Comparison of ENCODE assay signal across 8 cellular contexts in the genomic region with DNA sequence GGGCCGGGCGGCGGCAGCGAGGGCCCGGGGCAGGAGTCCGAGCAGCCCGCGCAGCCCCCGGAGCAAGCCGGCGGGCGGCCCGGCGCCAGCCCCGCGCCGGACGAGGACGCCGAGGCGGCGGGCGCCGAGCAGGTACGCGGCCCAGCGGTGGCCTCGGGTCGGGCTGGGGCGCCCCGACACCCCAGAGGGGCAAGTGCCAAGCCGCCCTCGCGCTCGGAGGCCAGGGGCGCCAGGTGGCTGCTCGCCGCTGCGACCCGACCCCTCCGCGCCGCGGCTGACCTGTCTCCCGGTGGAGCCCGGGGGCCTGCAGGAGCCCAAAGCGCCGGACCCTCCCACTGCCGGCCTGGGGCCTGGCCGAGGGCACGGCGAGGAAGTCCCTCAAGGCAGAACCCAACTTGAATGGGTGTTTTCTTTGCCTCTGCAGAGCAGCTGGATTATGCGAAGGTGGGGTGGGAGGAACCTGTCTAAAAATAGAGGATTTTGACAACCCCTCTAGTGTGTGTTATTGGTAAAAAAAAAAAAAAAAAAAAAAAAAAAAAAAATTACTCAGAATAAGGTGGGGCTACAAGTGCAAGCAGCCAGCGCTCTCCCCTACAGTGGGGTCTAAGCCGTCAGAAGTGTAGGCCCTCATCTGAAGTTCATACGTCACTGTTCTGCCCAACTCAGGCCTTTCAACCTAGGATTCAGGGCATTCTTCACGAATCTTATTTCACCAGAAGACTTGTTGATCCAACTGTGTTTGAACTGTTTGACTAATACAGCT. TPM values are rescaled to one million over a fixed set of nuclear protein-coding genes. Genes with fewer than 3 reads are reported as not detected.
DNase-seq lines count a peak whose midpoint lies in the region; ATAC-seq lines count a peak whose summit lies in the region.

No MANE protein-coding gene starts in this region.

- no peaks in the 10 kb centered on the region for H3K9me3 ChIP-seq in CD8-positive, alpha-beta memory T cell (ENCODE audit: low read length)

- intact Hi-C loops in left colon (cut with DNase I, micrococcal nuclease), result no loop called here

- peaks cover 46 to 53% (median 53%) of the 10 kb centered on the region in 3 donors for H3K4me1 Mint-ChIP-seq in CD8-positive, alpha-beta memory T cell
- peaks cover 50% of the 10 kb centered on the region for H3K4me1 Mint-ChIP-seq in central memory CD8-positive, alpha-beta T cell

- DNase-seq in CD8-positive, alpha-beta memory T cell, result peak; percentile 4 to 50 (median 29)
- DNase-seq in SK-N-DZ (ENCODE audit: low spot score), result peak; percentile 39
- DNase-seq in central memory CD8-positive, alpha-beta T cell (ENCODE audit: low spot score in 2 of 2), result peak in 1 of 2 donors; percentile 21
- peak in 1 of 2 donors; percentile 36 for DNase-seq in left colon
- peak; percentile 35 for DNase-seq in stimulated activated naive CD8-positive, alpha-beta T cell treated with anti-CD3 and anti-CD28 coated beads, Interleukin-15, Interleukin-2, amounts not matched to agents 100 U/mL and 50 U/mL, for 24 hours
- no peak for DNase-seq in HCEC 1CT

- peaks cover 14% of the 10 kb centered on the region for H3K4me1 ChIP-seq in CD8-positive, alpha-beta memory T cell (ENCODE audit: insufficient read depth, low read length)

- H3K27ac Mint-ChIP-seq in CD8-positive, alpha-beta memory T cell, result peak overlapping the region in 7 of 8 donors; percentile 12 to 84 (median 68)
- no peak overlapping the region for H3K27ac Mint-ChIP-seq in central memory CD8-positive, alpha-beta T cell (ENCODE audit: low read depth)

- no peaks in the 10 kb centered on the region for H3K27me3 ChIP-seq in CD8-positive, alpha-beta memory T cell (ENCODE audit: insufficient read depth, low read length, poor library complexity, severe bottlenecking)

- POLR2A ChIA-PET in CD8-positive, alpha-beta memory T cell (lab: Charles Lee), result interaction anchor here (0.9 to 1.0 kb wide), 2 partner anchors 51 to 98 kb away, joined by 3 to 5 read pairs; no protein-coding TSS in a partner anchor

- H3K27me3 Mint-ChIP-seq in CD8-positive, alpha-beta memory T cell, result no peaks in the 10 kb centered on the region
- no peaks in the 10 kb centered on the region for H3K27me3 Mint-ChIP-seq in central memory CD8-positive, alpha-beta T cell

- H3K27ac ChIP-seq in CD8-positive, alpha-beta memory T cell (ENCODE audit: low read depth, low read length), result no peak overlapping the region

- peak overlapping the region; percentile 40 for H3K4me3 ChIP-seq in CD8-positive, alpha-beta memory T cell (ENCODE audit: low read length)

- H3K36me3 Mint-ChIP-seq in CD8-positive, alpha-beta memory T cell, result peaks cover 2 to 12% (median 4%) of the 10 kb centered on the region in 3 donors
- H3K36me3 Mint-ChIP-seq in central memory CD8-positive, alpha-beta T cell (ENCODE audit: insufficient read depth), result peaks cover 10% of the 10 kb centered on the region

- H3K9me3 Mint-ChIP-seq in CD8-positive, alpha-beta memory T cell, result no peaks in the 10 kb centered on the region
- H3K9me3 Mint-ChIP-seq in central memory CD8-positive, alpha-beta T cell, result no peaks in the 10 kb centered on the region

- H3K36me3 ChIP-seq in CD8-positive, alpha-beta memory T cell (ENCODE audit: insufficient read depth, low read length), result no peaks in the 10 kb centered on the region

- peak; percentile 32 for ATAC-seq in GM19372 (IDR thresholded peaks at IDR 0.05; ENCODE audit: low read depth, unreplicated experiment)
- ATAC-seq in HG03439 (IDR thresholded peaks at IDR 0.05; ENCODE audit: unreplicated experiment), result peak; percentile 38
- ATAC-seq in central memory CD8-positive, alpha-beta T cell (replicated peaks; ENCODE audit: extremely low read depth, poor library complexity, severe bottlenecking), result peak; percentile 11
- peak; percentile 49 for ATAC-seq in left colon
- ATAC-seq in stimulated activated naive CD8-positive, alpha-beta T cell treated with anti-CD3 and anti-CD28 coated beads, Interleukin-15, Interleukin-2, amounts not matched to agents 100 U/mL and 50 U/mL, for 24 hours, result peak; percentile 19

- H3K4me3 Mint-ChIP-seq in CD8-positive, alpha-beta memory T cell, result peak overlapping the region; percentile 79 to 90 (median 86)
- peak overlapping the region; percentile 83 for H3K4me3 Mint-ChIP-seq in central memory CD8-positive, alpha-beta T cell

- CTCF ChIA-PET in CD8-positive, alpha-beta memory T cell (lab: Charles Lee), result interaction anchor here (0.9 to 2.5 kb wide), 8 partner anchors 8 to 99 kb away, joined by 3 to 10 read pairs (median 4); no protein-coding TSS in a partner anchor

RNA-seq across cellular contexts. Expression of a gene that starts 0.6 kb away (rescaled TPM):
- 1 to 10 TPM; 5.5 to 5.6 TPM for total RNA-seq in CD8-positive, alpha-beta memory T cell
- polyA plus RNA-seq in CD8-positive, alpha-beta memory T cell, result 4.1 TPM
- polyA plus RNA-seq in SK-N-DZ (2014; cell fraction: cytosol; rRNA removed), result 3.3 and 3.4 TPM in 2 replicates
- 1.8 and 2.1 TPM in 2 replicates for polyA plus RNA-seq in SK-N-DZ (2014; cell fraction: nucleus; rRNA removed)
- 1 to 10 TPM; 4.3 to 8.0 TPM for total RNA-seq in left colon
